In genomic region chr10:45500304-45500703, GRCh38 we compare ENCODE assay signal across 3 cellular contexts.
"Had no signal": no experiment of that assay in that cellular context is flagged by ENCODE, and none has a peak within 500 bp of the region (broad histone marks: within the 10 kb centered on the region; RNA-seq: fewer than 3 reads in every experiment).

No MANE protein-coding gene starts in this region.

- DNase-seq: GDM1, GF-D8 had no signal

- H3K4me3 ChIP-seq: GM12878 had no signal
